ENCODE assay signal across 13 cellular contexts in genomic region chr10:102676916-102677315, GRCh38. TPM values are rescaled to one million over a fixed set of nuclear protein-coding genes. Genes with fewer than 3 reads are reported as not detected.
DNase-seq lines count a peak whose midpoint lies in the region; ATAC-seq and TF ChIP-seq lines count a peak whose summit lies in the region.
"Had no signal": no experiment of that assay in that cellular context is flagged by ENCODE, and none has a peak within 500 bp of the region (broad histone marks: within the 10 kb centered on the region; RNA-seq: fewer than 3 reads in every experiment).

No MANE protein-coding gene starts in this region.

- H3K36me3 ChIP-seq in SK-N-SH (replicated peaks in 1 of 2; ENCODE audit: control insufficient read depth in 1 of 2, insufficient read depth in 2 of 2, low read length in 1 of 2) (peaks cover 2% of the 10 kb centered on the region in 2 experiments), tibial nerve (peaks cover 0 to 7% (median 0%) of the 10 kb centered on the region in 3 donors)

- DNase-seq in SK-N-SH (no peak), chondrocyte (ENCODE audit: low spot score) (no peak), tibial nerve (ENCODE audit: low spot score in 2 of 2) (no peak), NCI-H2171 (lab: John Stamatoyannopoulos, UW) (no peak)
- peak in 1 of 10 donors; percentile 4 for DNase-seq in naive thymus-derived CD8-positive, alpha-beta T cell
- DNase-seq in activated CD8-positive, alpha-beta memory T cell treated with anti-CD3 and anti-CD28 coated beads, Interleukin-2, amount 50 U/mL, for 48 hours = no peak
- DNase-seq: NCI-H2029 treated with DMSO at 0.1 percent for 48 hours had no signal

- H3F3A ChIP-seq in SK-N-SH (replicated peaks; ENCODE audit: insufficient read depth) = peaks cover 6% of the 10 kb centered on the region

- peaks cover 70% of the 10 kb centered on the region for H3K4me1 Mint-ChIP-seq in chondrocyte (ENCODE audit: low read depth)
- H3K4me1 Mint-ChIP-seq in naive thymus-derived CD8-positive, alpha-beta T cell = peaks cover 25 to 68% (median 58%) of the 10 kb centered on the region in 4 donors

- peak overlapping the region; percentile 44; the same call in 1 of the 2 replicates for H3K9ac ChIP-seq in SK-N-SH

- H3K4me3 Mint-ChIP-seq in chondrocyte (ENCODE audit: unreplicated experiment) = peak overlapping the region; percentile 26
- H3K4me3 Mint-ChIP-seq in naive thymus-derived CD8-positive, alpha-beta T cell = peak overlapping the region in 2 of 10 donors; percentile 22 to 91

- TF ChIP-seq EP300 in SK-N-SH (IDR thresholded peaks at IDR 0.05; ENCODE audit: borderline replicate concordance in 1 of 2, low read depth in 1 of 2, low read length in 1 of 2) = no peak
- no peak for TF ChIP-seq EP300 in tibial nerve (IDR thresholded peaks at IDR 0.05)

- H4K20me1 ChIP-seq in SK-N-SH (ENCODE audit: insufficient read depth) = no peaks in the 10 kb centered on the region

- no peak for ATAC-seq in SK-N-SH treated with all-trans-retinoic acid at 6 μM for 48 hours
- no peak for ATAC-seq in naive thymus-derived CD8-positive, alpha-beta T cell
- ATAC-seq in GM21723 (IDR thresholded peaks at IDR 0.05; ENCODE audit: unreplicated experiment) = no peak
- ATAC-seq: Panc1 had no signal

- no peaks in the 10 kb centered on the region for H3K9me3 Mint-ChIP-seq in chondrocyte (ENCODE audit: low read depth)
- no peaks in the 10 kb centered on the region for H3K9me3 Mint-ChIP-seq in naive thymus-derived CD8-positive, alpha-beta T cell
- H3K9me3 Mint-ChIP-seq: activated T-helper 2 cell treated with anti-CD3 and anti-CD28 coated beads, Interferon-gamma antibody, Interleukin-2, Interleukin-4, amounts not matched to agents 10 μg/mL and 5 μg/mL and 100 μg/mL, durations not matched to agents 14 hours and 24 hours and 36 hours; memory B cell had no signal

- POLR2A ChIA-PET in SK-N-SH (lab: Yijun Ruan, JAX) = interaction anchor here (1.2 kb wide), 1 partner anchor 44 kb away, joined by 3 read pairs; no protein-coding TSS in a partner anchor
- POLR2A ChIA-PET in naive thymus-derived CD8-positive, alpha-beta T cell (lab: Charles Lee) = interaction anchor here (0.9 to 29.2 kb wide), 4 partner anchors 15 to 37 kb away, joined by 3 to 624 read pairs (median 45); partner anchors contain the start of genes ARL3, SFXN2 and TRIM8

- H3K9me2 ChIP-seq in SK-N-SH = no peaks in the 10 kb centered on the region

- no peak for TF ChIP-seq POLR2A in tibial nerve (IDR thresholded peaks at IDR 0.05)

- 100% methylated on average over 4 of the region's 4 CpGs for WGBS in SK-N-SH (ENCODE audit: low lambda C conversion rate)
- 47 to 63% methylated on average over 4 of the region's 4 CpGs for WGBS in tibial nerve, 2 donors

- no peak for TF ChIP-seq RAD21 in SK-N-SH (IDR thresholded peaks at IDR 0.05; ENCODE audit: low read length)

- H3K27me3 Mint-ChIP-seq in chondrocyte (ENCODE audit: low read depth) = no peaks in the 10 kb centered on the region
- H3K27me3 Mint-ChIP-seq in naive thymus-derived CD8-positive, alpha-beta T cell = no peaks in the 10 kb centered on the region
- H3K27me3 Mint-ChIP-seq: memory B cell had no signal

- H3K27me3 ChIP-seq in SK-N-SH (ENCODE audit: insufficient read depth) = no peaks in the 10 kb centered on the region
- no peaks in the 10 kb centered on the region for H3K27me3 ChIP-seq in tibial nerve

- H3K27ac ChIP-seq in SK-N-SH (ENCODE audit: low read depth in 2 of 2, low read length in 1 of 2) = peak overlapping the region; percentile 67 to 85
- H3K27ac ChIP-seq in tibial nerve = peak overlapping the region; percentile 55 to 94 (median 81)
- H3K27ac ChIP-seq: VCaP had no signal

- H3K4me3 ChIP-seq in SK-N-SH (ENCODE audit: low read depth in 2 of 2, low read length in 1 of 2) = 0 out of 4 replicates have a peak overlapping the region, but pooled peaks of 1 of the 2 experiments have one; percentile 23
- no peak overlapping the region for H3K4me3 ChIP-seq in tibial nerve

- peaks cover 30 to 59% of the 10 kb centered on the region in 2 experiments for H3K4me1 ChIP-seq in SK-N-SH (ENCODE audit: control insufficient read depth in 1 of 2, insufficient read depth in 2 of 2, low read depth in 1 of 2, low read length in 1 of 2)
- H3K4me1 ChIP-seq in tibial nerve = peaks cover 6 to 74% (median 62%) of the 10 kb centered on the region in 4 donors

- peaks cover 4% of the 10 kb centered on the region for H3K36me3 Mint-ChIP-seq in chondrocyte (ENCODE audit: low read depth)
- H3K36me3 Mint-ChIP-seq in naive thymus-derived CD8-positive, alpha-beta T cell = no peaks in the 10 kb centered on the region
- H3K36me3 Mint-ChIP-seq: memory B cell had no signal

- no peak overlapping the region for H2AFZ ChIP-seq in SK-N-SH (ENCODE audit: low read depth)

- H3K27ac Mint-ChIP-seq in chondrocyte (ENCODE audit: unreplicated experiment) = peak overlapping the region; percentile 99
- peak overlapping the region in 8 of 10 donors; percentile 48 to 98 (median 95) for H3K27ac Mint-ChIP-seq in naive thymus-derived CD8-positive, alpha-beta T cell
- H3K27ac Mint-ChIP-seq: activated T-helper 2 cell treated with anti-CD3 and anti-CD28 coated beads, Interferon-gamma antibody, Interleukin-2, Interleukin-4, amounts not matched to agents 10 μg/mL and 5 μg/mL and 100 μg/mL, durations not matched to agents 14 hours and 24 hours and 36 hours; memory B cell had no signal

- peak overlapping the region; percentile 54 for H3K4me2 ChIP-seq in SK-N-SH

- no peak for TF ChIP-seq CTCF in SK-N-SH (IDR thresholded peaks at IDR 0.05)
- no peak for TF ChIP-seq CTCF in chondrocyte (IDR thresholded peaks at IDR 0.05)
- no peak for TF ChIP-seq CTCF in tibial nerve (IDR thresholded peaks at IDR 0.05)

- H3K9me3 ChIP-seq in SK-N-SH (no peaks in the 10 kb centered on the region), tibial nerve (no peaks in the 10 kb centered on the region)

- CTCF ChIA-PET in SK-N-SH (lab: Yijun Ruan, JAX) = interaction anchor here (0.6 to 12.9 kb wide), 13 partner anchors 8 to 225 kb away, joined by 3 to 123 read pairs (median 5); partner anchors contain the start of genes ARL3, SFXN2 and TRIM8

- no peaks in the 10 kb centered on the region for H3K79me2 ChIP-seq in SK-N-SH (ENCODE audit: insufficient read depth)

TF ChIP-seq in SK-N-SH, 30 proteins besides CTCF, POLR2A, EP300 and RAD21 (continues in another document):
- TF ChIP-seq RXRA (IDR thresholded peaks at IDR 0.05; ENCODE audit: borderline replicate concordance, low read depth) (no peak), USF1 (IDR thresholded peaks at IDR 0.05; ENCODE audit: borderline replicate concordance, low read depth) (no peak), POLR2AphosphoS5 (IDR thresholded peaks at IDR 0.05; ENCODE audit: low read depth, low read length) (no peak)

TF ChIP-seq in SK-N-SH treated with all-trans-retinoic acid at 6 μM for 48 hours, 23 proteins besides CTCF, POLR2A, EP300 and RAD21 (continues in another document):
- TF ChIP-seq, protein P1, sequence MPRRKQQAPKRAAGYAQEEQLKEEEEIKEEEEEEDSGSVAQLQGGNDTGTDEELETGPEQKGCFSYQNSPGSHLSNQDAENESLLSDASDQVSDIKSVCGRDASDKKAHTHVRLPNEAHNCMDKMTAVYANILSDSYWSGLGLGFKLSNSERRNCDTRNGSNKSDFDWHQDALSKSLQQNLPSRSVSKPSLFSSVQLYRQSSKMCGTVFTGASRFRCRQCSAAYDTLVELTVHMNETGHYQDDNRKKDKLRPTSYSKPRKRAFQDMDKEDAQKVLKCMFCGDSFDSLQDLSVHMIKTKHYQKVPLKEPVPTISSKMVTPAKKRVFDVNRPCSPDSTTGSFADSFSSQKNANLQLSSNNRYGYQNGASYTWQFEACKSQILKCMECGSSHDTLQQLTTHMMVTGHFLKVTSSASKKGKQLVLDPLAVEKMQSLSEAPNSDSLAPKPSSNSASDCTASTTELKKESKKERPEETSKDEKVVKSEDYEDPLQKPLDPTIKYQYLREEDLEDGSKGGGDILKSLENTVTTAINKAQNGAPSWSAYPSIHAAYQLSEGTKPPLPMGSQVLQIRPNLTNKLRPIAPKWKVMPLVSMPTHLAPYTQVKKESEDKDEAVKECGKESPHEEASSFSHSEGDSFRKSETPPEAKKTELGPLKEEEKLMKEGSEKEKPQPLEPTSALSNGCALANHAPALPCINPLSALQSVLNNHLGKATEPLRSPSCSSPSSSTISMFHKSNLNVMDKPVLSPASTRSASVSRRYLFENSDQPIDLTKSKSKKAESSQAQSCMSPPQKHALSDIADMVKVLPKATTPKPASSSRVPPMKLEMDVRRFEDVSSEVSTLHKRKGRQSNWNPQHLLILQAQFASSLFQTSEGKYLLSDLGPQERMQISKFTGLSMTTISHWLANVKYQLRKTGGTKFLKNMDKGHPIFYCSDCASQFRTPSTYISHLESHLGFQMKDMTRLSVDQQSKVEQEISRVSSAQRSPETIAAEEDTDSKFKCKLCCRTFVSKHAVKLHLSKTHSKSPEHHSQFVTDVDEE (CRISPR knock-in tag; IDR thresholded peaks at IDR 0.05) = no peak
- TF ChIP-seq ESRRG (CRISPR knock-in tag; IDR thresholded peaks at IDR 0.05) (no peak), ZNF70 (CRISPR knock-in tag; IDR thresholded peaks at IDR 0.05) (no peak), ARNTL (CRISPR knock-in tag; IDR thresholded peaks at IDR 0.05; ENCODE audit: borderline replicate concordance, low read depth) (no peak), PPARA (CRISPR knock-in tag; IDR thresholded peaks at IDR 0.05; ENCODE audit: borderline replicate concordance) (no peak), ZFP30 (CRISPR knock-in tag; IDR thresholded peaks at IDR 0.05) (no peak), BACH2 (CRISPR knock-in tag; IDR thresholded peaks at IDR 0.05; ENCODE audit: borderline replicate concordance) (no peak)

RNA-seq across cellular contexts. Expression of gene TRIM8, which starts 32.6 kb away (rescaled TPM):
- 67.0 and 108 TPM in 2 replicates for polyA plus RNA-seq in SK-N-SH (2012; rRNA removed)
- polyA plus RNA-seq in SK-N-SH (2012; cell fraction: cytosol; rRNA removed) = 70.8 and 98.8 TPM in 2 replicates
- 83.2 and 87.9 TPM in 2 replicates for polyA plus RNA-seq in SK-N-SH (2012; cell fraction: nucleus; rRNA removed)
- 40.3 to 74.4 TPM (median 66.8 TPM) in 3 replicates for total RNA-seq in chondrocyte
- total RNA-seq in naive thymus-derived CD8-positive, alpha-beta T cell = 10 to 100 TPM; 61.4 to 67.3 TPM
- 10 to 100 TPM; 27.5 to 53.2 (median 34.7) TPM for polyA plus RNA-seq in naive thymus-derived CD8-positive, alpha-beta T cell
- total RNA-seq in tibial nerve = 100 to 1,000 TPM; 156 to 206 (median 157) TPM

RNA-seq across cellular contexts. Expression of gene ARL3, which starts 37.3 kb away (rescaled TPM):
- 11.2 and 12.5 TPM in 2 replicates for polyA plus RNA-seq in SK-N-SH (2012; rRNA removed)
- polyA plus RNA-seq in SK-N-SH (2012; cell fraction: cytosol; rRNA removed) = 15.5 and 18.3 TPM in 2 replicates
- polyA plus RNA-seq in SK-N-SH (2012; cell fraction: nucleus; rRNA removed) = 4.7 and 5.6 TPM in 2 replicates
- total RNA-seq in chondrocyte = 12.1 to 16.5 TPM (median 13.6 TPM) in 3 replicates
- 1 to 10 TPM; 3.6 to 3.8 TPM for total RNA-seq in naive thymus-derived CD8-positive, alpha-beta T cell
- polyA plus RNA-seq in naive thymus-derived CD8-positive, alpha-beta T cell = 1 to 10 TPM; 3.7 to 4.4 (median 3.9) TPM
- total RNA-seq in tibial nerve = 10 to 100 TPM; 11.0 to 17.7 (median 13.8) TPM

RNA-seq across cellular contexts. Expression of gene SFXN2, which starts 37.5 kb away (rescaled TPM):
- polyA plus RNA-seq in SK-N-SH (2012; rRNA removed) = 10.2 and 10.6 TPM in 2 replicates
- polyA plus RNA-seq in SK-N-SH (2012; cell fraction: cytosol; rRNA removed) = 4.6 and 7.4 TPM in 2 replicates
- 26.6 and 27.1 TPM in 2 replicates for polyA plus RNA-seq in SK-N-SH (2012; cell fraction: nucleus; rRNA removed)
- 4.0 to 11.1 TPM (median 4.7 TPM) in 3 replicates for total RNA-seq in chondrocyte
- 10 to 100 TPM; 30.0 to 32.6 TPM for total RNA-seq in naive thymus-derived CD8-positive, alpha-beta T cell
- 10 to 100 TPM in 1 of 3 donors, 1 to 10 TPM in 2; 6.6 to 16.5 (median 9.0) TPM for polyA plus RNA-seq in naive thymus-derived CD8-positive, alpha-beta T cell
- total RNA-seq in tibial nerve = 10 to 100 TPM in 3 of 4 donors, 1 to 10 TPM in 1; 7.2 to 26.4 (median 11.3) TPM
